ENCODE assay signal across 8 cellular contexts in the genomic region with DNA sequence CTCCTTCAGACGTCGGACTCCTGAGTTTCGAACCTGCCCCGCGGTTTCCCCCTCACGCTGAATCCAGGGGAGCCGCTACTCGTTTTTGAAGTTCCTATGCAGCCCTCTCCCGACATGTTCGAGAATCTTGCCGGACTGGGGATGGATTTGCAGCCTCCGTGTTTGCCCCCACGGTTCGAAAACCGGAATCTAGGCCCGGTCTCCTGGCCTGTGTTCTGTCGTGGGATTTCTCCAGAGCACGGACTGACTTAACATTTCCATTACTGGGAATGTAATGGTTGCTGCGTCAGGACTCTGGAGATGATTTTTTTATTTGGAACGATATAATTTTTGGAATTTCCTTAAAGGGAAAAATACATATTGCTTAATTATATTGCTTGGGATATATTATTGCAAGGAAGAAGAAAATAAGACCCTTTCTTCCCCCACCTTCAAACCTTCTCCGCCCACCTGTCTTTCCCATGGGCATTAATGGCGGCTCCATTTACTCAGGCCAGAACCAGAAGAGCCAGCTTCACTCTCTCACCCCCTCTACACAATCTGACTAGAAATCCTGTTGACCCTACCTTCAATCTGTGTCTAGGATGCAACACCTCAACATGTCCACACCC. TPM values are rescaled to one million over a fixed set of nuclear protein-coding genes. Genes with fewer than 3 reads are reported as not detected.
DNase-seq lines count a peak whose midpoint lies in the region; ATAC-seq and TF ChIP-seq lines count a peak whose summit lies in the region.

No MANE protein-coding gene starts in this region.

- intact Hi-C loops in dendritic cell treated with granulocyte-macrophage colony-stimulating factor and Interleukin-4, amounts not matched to agents 40 ng/mL and 50 ng/mL, for 4 days (cut with micrococcal nuclease), result no loop called here

- no peak for DNase-seq in CD4-positive, CD25-positive, alpha-beta regulatory T cell
- no peak for DNase-seq in MG63
- DNase-seq in nephron progenitor cell, result no peak
- DNase-seq in NCI-H748 treated with DMSO at 0.1 percent for 48 hours (lab: John Stamatoyannopoulos, UW), result no peak
- DNase-seq in stimulated activated CD8-positive, alpha-beta memory T cell treated with anti-CD3 and anti-CD28 coated beads, Interleukin-4, amount 100 ng/mL, for 48 hours, result no peak
- DNase-seq in activated effector memory CD4-positive, alpha-beta T cell treated with anti-CD3 and anti-CD28 coated beads, Interleukin-2, amount 50 U/mL, for 16 hours, result no peak

- H3K4me1 Mint-ChIP-seq in CD4-positive, CD25-positive, alpha-beta regulatory T cell, result peaks cover 24 to 80% (median 59%) of the 10 kb centered on the region in 4 donors
- peaks cover 83% of the 10 kb centered on the region for H3K4me1 Mint-ChIP-seq in dendritic cell treated with granulocyte-macrophage colony-stimulating factor and Interleukin-4, amounts not matched to agents 40 ng/mL and 50 ng/mL, for 4 days (ENCODE audit: low read depth)
- peaks cover 90% of the 10 kb centered on the region for H3K4me1 Mint-ChIP-seq in nephron progenitor cell

- no peak for ATAC-seq in CD4-positive, CD25-positive, alpha-beta regulatory T cell (ENCODE audit: low read depth in 2 of 2)
- ATAC-seq in GM19328 (IDR thresholded peaks at IDR 0.05; ENCODE audit: unreplicated experiment), result no peak

- peak overlapping the region; percentile 98 for H3K27ac ChIP-seq in CD4-positive, CD25-positive, alpha-beta regulatory T cell (ENCODE audit: insufficient read depth, low read length, poor library complexity, severe bottlenecking)

- H3K27me3 Mint-ChIP-seq in CD4-positive, CD25-positive, alpha-beta regulatory T cell, result peaks cover 4% of the 10 kb centered on the region
- no peaks in the 10 kb centered on the region for H3K27me3 Mint-ChIP-seq in dendritic cell treated with granulocyte-macrophage colony-stimulating factor and Interleukin-4, amounts not matched to agents 40 ng/mL and 50 ng/mL, for 4 days
- no peaks in the 10 kb centered on the region for H3K27me3 Mint-ChIP-seq in nephron progenitor cell (ENCODE audit: low read depth, poor library complexity)

- TF ChIP-seq CTCF in nephron progenitor cell (IDR thresholded peaks at IDR 0.05), result no peak

- H3K4me3 ChIP-seq in CD4-positive, CD25-positive, alpha-beta regulatory T cell (ENCODE audit: low read depth, low read length), result peak overlapping the region; percentile 85
- peak overlapping the region; percentile 85 for H3K4me3 ChIP-seq in MG63

- H3K27me3 ChIP-seq in CD4-positive, CD25-positive, alpha-beta regulatory T cell (ENCODE audit: control insufficient read depth, insufficient read depth, low read length), result no peaks in the 10 kb centered on the region
- no peaks in the 10 kb centered on the region for H3K27me3 ChIP-seq in MG63

- H3K4me3 Mint-ChIP-seq in CD4-positive, CD25-positive, alpha-beta regulatory T cell, result peak overlapping the region; percentile 86 to 92 (median 90)
- H3K4me3 Mint-ChIP-seq in dendritic cell treated with granulocyte-macrophage colony-stimulating factor and Interleukin-4, amounts not matched to agents 40 ng/mL and 50 ng/mL, for 4 days, result peak overlapping the region; percentile 94
- peak overlapping the region; percentile 75 for H3K4me3 Mint-ChIP-seq in nephron progenitor cell

- H3K9me3 Mint-ChIP-seq in CD4-positive, CD25-positive, alpha-beta regulatory T cell, result peaks cover 0 to 3% (median 0%) of the 10 kb centered on the region in 7 donors
- H3K9me3 Mint-ChIP-seq in dendritic cell treated with granulocyte-macrophage colony-stimulating factor and Interleukin-4, amounts not matched to agents 40 ng/mL and 50 ng/mL, for 4 days, result no peaks in the 10 kb centered on the region
- no peaks in the 10 kb centered on the region for H3K9me3 Mint-ChIP-seq in nephron progenitor cell

- no peaks in the 10 kb centered on the region for H3K9me3 ChIP-seq in CD4-positive, CD25-positive, alpha-beta regulatory T cell (ENCODE audit: control insufficient read depth in 2 of 2, low read length in 2 of 2)
- H3K9me3 ChIP-seq in MG63, result no peaks in the 10 kb centered on the region

- peak overlapping the region; percentile 97 to 98 (median 98) for H3K27ac Mint-ChIP-seq in CD4-positive, CD25-positive, alpha-beta regulatory T cell
- H3K27ac Mint-ChIP-seq in dendritic cell treated with granulocyte-macrophage colony-stimulating factor and Interleukin-4, amounts not matched to agents 40 ng/mL and 50 ng/mL, for 4 days, result peak overlapping the region; percentile 97
- H3K27ac Mint-ChIP-seq in nephron progenitor cell, result peak overlapping the region; percentile 83

- H3K36me3 Mint-ChIP-seq in CD4-positive, CD25-positive, alpha-beta regulatory T cell, result peaks cover 19% of the 10 kb centered on the region
- peaks cover 88% of the 10 kb centered on the region for H3K36me3 Mint-ChIP-seq in dendritic cell treated with granulocyte-macrophage colony-stimulating factor and Interleukin-4, amounts not matched to agents 40 ng/mL and 50 ng/mL, for 4 days (ENCODE audit: low read depth)
- no peaks in the 10 kb centered on the region for H3K36me3 Mint-ChIP-seq in nephron progenitor cell (ENCODE audit: low read depth)

- no peaks in the 10 kb centered on the region for H3K36me3 ChIP-seq in CD4-positive, CD25-positive, alpha-beta regulatory T cell (ENCODE audit: control insufficient read depth, insufficient read depth, low read length)
- peaks cover 23% of the 10 kb centered on the region for H3K36me3 ChIP-seq in MG63

- H3K4me1 ChIP-seq in CD4-positive, CD25-positive, alpha-beta regulatory T cell (ENCODE audit: control insufficient read depth, insufficient read depth, low read length, poor library complexity, severe bottlenecking), result peaks cover 45% of the 10 kb centered on the region

RNA-seq across cellular contexts. Expression of a gene that starts 8.5 kb away (rescaled TPM):
- 106 TPM for total RNA-seq in CD4-positive, CD25-positive, alpha-beta regulatory T cell
- polyA plus RNA-seq in CD4-positive, CD25-positive, alpha-beta regulatory T cell, result 100 to 1,000 TPM; 171 to 210 (median 194) TPM
- 186 and 189 TPM in 2 replicates for total RNA-seq in MG63 (2014; rRNA removed; shearing (Covaris generic); ENCODE audit: low replicate concordance)

RNA-seq across cellular contexts. Expression of a gene that starts 50.0 kb away (rescaled TPM):
- total RNA-seq in CD4-positive, CD25-positive, alpha-beta regulatory T cell, result 21.5 TPM
- polyA plus RNA-seq in CD4-positive, CD25-positive, alpha-beta regulatory T cell, result 10 to 100 TPM; 21.4 to 31.2 (median 24.8) TPM
- total RNA-seq in MG63 (2014; rRNA removed; shearing (Covaris generic); ENCODE audit: low replicate concordance), result 23.6 and 52.7 TPM in 2 replicates
